In genomic region chr2:152355411-152355831, GRCh38 we compare ENCODE assay signal across 24 cellular contexts. TPM values are rescaled to one million over a fixed set of nuclear protein-coding genes. Genes with fewer than 3 reads are reported as not detected.
DNase-seq lines count a peak whose midpoint lies in the region; ATAC-seq and TF ChIP-seq lines count a peak whose summit lies in the region.
"Had no signal": no experiment of that assay in that cellular context is flagged by ENCODE, and none has a peak within 500 bp of the region (broad histone marks: within the 10 kb centered on the region; RNA-seq: fewer than 3 reads in every experiment).

No MANE protein-coding gene starts in this region.

- TF ChIP-seq CTCF in MM.1S (IDR thresholded peaks at IDR 0.05; ENCODE audit: low read length) (no peak), dorsolateral prefrontal cortex (IDR thresholded peaks at IDR 0.05 in 54 of 56, conservative IDR thresholded peaks at IDR 0.05 in 2 of 56; ENCODE audit: low read depth in 1 of 56, partially characterized antibody in 56 of 56) (no peak), nephron progenitor cell (IDR thresholded peaks at IDR 0.05) (no peak)

- H3K4me3 ChIP-seq in MM.1S (ENCODE audit: low read length): no peak overlapping the region
- peak overlapping the region in 13 of 59 donors; percentile 2 to 28 (median 12) for H3K4me3 ChIP-seq in dorsolateral prefrontal cortex
- no peak overlapping the region for H3K4me3 ChIP-seq in aorta (ENCODE audit: low read length in 2 of 2)
- H3K4me3 ChIP-seq: adrenal gland, gastrocnemius medialis, right atrium auricular region had no signal

- H3K36me3 ChIP-seq in MM.1S (replicated peaks; ENCODE audit: insufficient read depth, low read length): no peaks in the 10 kb centered on the region
- H3K36me3 ChIP-seq in aorta (ENCODE audit: control insufficient read depth in 1 of 2, insufficient read depth in 2 of 2, low read length in 1 of 2): no peaks in the 10 kb centered on the region
- H3K36me3 ChIP-seq: adrenal gland, gastrocnemius medialis, right atrium auricular region had no signal

- H2AFZ ChIP-seq in MM.1S (ENCODE audit: low read length): no peak overlapping the region

- peaks cover 5% of the 10 kb centered on the region for H3K9me3 Mint-ChIP-seq in nephron progenitor cell
- H3K9me3 Mint-ChIP-seq: activated CD4-positive, alpha-beta memory T cell treated with anti-CD3 and anti-CD28 coated beads, Interleukin-2, amount 10 ng/mL, durations not matched to agents 7 days and 5 days had no signal

- no peak overlapping the region for H3K4me3 Mint-ChIP-seq in nephron progenitor cell
- H3K4me3 Mint-ChIP-seq: activated B cell treated with CpG ODN at 0.5 μM for 24 hours; activated CD4-positive, alpha-beta memory T cell treated with anti-CD3 and anti-CD28 coated beads, Interleukin-2, amount 10 ng/mL, durations not matched to agents 7 days and 5 days; B cell had no signal

- H4K20me1 ChIP-seq in MM.1S (ENCODE audit: insufficient read depth, low read length): no peaks in the 10 kb centered on the region

- H3K4me1 ChIP-seq in MM.1S (ENCODE audit: low read length) (no peaks in the 10 kb centered on the region), aorta (ENCODE audit: control insufficient read depth in 1 of 2, insufficient read depth in 2 of 2, low read length in 2 of 2) (peaks cover 0 to 6% of the 10 kb centered on the region in 2 donors)

- H3K4me1 Mint-ChIP-seq in nephron progenitor cell: peaks cover 5% of the 10 kb centered on the region
- H3K4me1 Mint-ChIP-seq: activated B cell treated with CpG ODN at 0.5 μM for 24 hours; activated CD4-positive, alpha-beta memory T cell treated with anti-CD3 and anti-CD28 coated beads, Interleukin-2, amount 10 ng/mL, durations not matched to agents 7 days and 5 days; B cell had no signal

- H3K27me3 Mint-ChIP-seq in nephron progenitor cell (ENCODE audit: low read depth, poor library complexity): no peaks in the 10 kb centered on the region
- H3K27me3 Mint-ChIP-seq: activated B cell treated with CpG ODN at 0.5 μM for 24 hours, B cell had no signal

- intact Hi-C loops in dorsolateral prefrontal cortex (cut with DNase I): no loop called here
- intact Hi-C loops in aorta (cut with DNase I): no loop called here

- H3K27me3 ChIP-seq in MM.1S (replicated peaks; ENCODE audit: insufficient read depth, low read length): no peaks in the 10 kb centered on the region
- no peaks in the 10 kb centered on the region for H3K27me3 ChIP-seq in dorsolateral prefrontal cortex
- H3K27me3 ChIP-seq in aorta (ENCODE audit: control insufficient read depth in 1 of 2, insufficient read depth in 2 of 2, low read length in 1 of 2): no peaks in the 10 kb centered on the region
- H3K27me3 ChIP-seq: adrenal gland, gastrocnemius medialis, right atrium auricular region had no signal

- WGBS in aorta, 2 donors: 42 to 43% methylated on average over 2 of the region's 2 CpGs

- H3K79me2 ChIP-seq in MM.1S (ENCODE audit: low read length): no peaks in the 10 kb centered on the region

- peak; percentile 41 for ATAC-seq in aorta (ENCODE audit: low FRiP score)
- ATAC-seq: gastrocnemius medialis had no signal

- peaks cover 40% of the 10 kb centered on the region for H3K36me3 Mint-ChIP-seq in nephron progenitor cell (ENCODE audit: low read depth)

- DNase-seq in MM.1S: peak; percentile 4
- DNase-seq in dorsolateral prefrontal cortex: no peak
- no peak for DNase-seq in nephron progenitor cell
- DNase-seq in aorta: no peak
- DNase-seq in cerebellar cortex (ENCODE audit: low spot score): no peak
- DNase-seq in dermis blood vessel endothelial cell: no peak
- DNase-seq in COLO668 (lab: John Stamatoyannopoulos, UW; ENCODE audit: unreplicated experiment): no peak
- DNase-seq: activated B cell treated with CpG ODN at 0.5 μM for 24 hours; activated CD4-positive, alpha-beta memory T cell treated with anti-CD3 and anti-CD28 coated beads, Interleukin-2, amount 10 ng/mL, durations not matched to agents 7 days and 5 days; activated gamma-delta T cell; activated T-cell treated with anti-CD3 and anti-CD28 coated beads for 4 hours; adrenal gland; central memory CD4-positive, alpha-beta T cell; COR-L47; effector CD4-positive, alpha-beta T cell; erythroblast; gastrocnemius medialis; kidney; NCI-H1048; NCI-H187; T1000 had no signal

- peak overlapping the region; percentile 22 for H3K27ac Mint-ChIP-seq in nephron progenitor cell
- H3K27ac Mint-ChIP-seq: activated B cell treated with CpG ODN at 0.5 μM for 24 hours; activated CD4-positive, alpha-beta memory T cell treated with anti-CD3 and anti-CD28 coated beads, Interleukin-2, amount 10 ng/mL, durations not matched to agents 7 days and 5 days; B cell had no signal

- no peak overlapping the region for H3K4me2 ChIP-seq in MM.1S (ENCODE audit: low read depth, low read length)
- H3K4me2 ChIP-seq: KMS-11 had no signal

- no peaks in the 10 kb centered on the region for H3F3A ChIP-seq in MM.1S (ENCODE audit: insufficient read depth, low read length)

- H3K9me3 ChIP-seq in MM.1S (replicated peaks; ENCODE audit: insufficient read depth, low read length) (no peaks in the 10 kb centered on the region), aorta (ENCODE audit: control insufficient read depth, low read length) (no peaks in the 10 kb centered on the region)
- H3K9me3 ChIP-seq: adrenal gland, gastrocnemius medialis, right atrium auricular region had no signal

- no peaks in the 10 kb centered on the region for H3K9me2 ChIP-seq in MM.1S (replicated peaks; ENCODE audit: insufficient read depth, low read length)

- H3K27ac ChIP-seq in MM.1S (ENCODE audit: low read length): no peak overlapping the region
- peak overlapping the region; percentile 26 to 94 (median 86) for H3K27ac ChIP-seq in dorsolateral prefrontal cortex
- H3K27ac ChIP-seq in aorta (ENCODE audit: low read depth in 1 of 2, low read length in 2 of 2): peak overlapping the region in 1 of 2 donors; percentile 51
- H3K27ac ChIP-seq: adrenal gland, KMS-11 had no signal

- H3K9ac ChIP-seq in MM.1S (ENCODE audit: low read length): no peak overlapping the region
- H3K9ac ChIP-seq: KMS-11 had no signal

RNA-seq across cellular contexts. Expression of gene FMNL2, which starts 20.4 kb away (rescaled TPM):
- total RNA-seq in dorsolateral prefrontal cortex (100 to 1,000 TPM; 118 to 440 (median 197) TPM), aorta (10 to 100 TPM; 53.2 to 55.1 TPM), dermis blood vessel endothelial cell (44.4 and 60.6 TPM in 2 replicates)
- 10 to 100 TPM; 10.7 to 14.1 TPM for polyA plus RNA-seq in aorta
